ENCODE assay signal across 10 cellular contexts in the genomic region with DNA sequence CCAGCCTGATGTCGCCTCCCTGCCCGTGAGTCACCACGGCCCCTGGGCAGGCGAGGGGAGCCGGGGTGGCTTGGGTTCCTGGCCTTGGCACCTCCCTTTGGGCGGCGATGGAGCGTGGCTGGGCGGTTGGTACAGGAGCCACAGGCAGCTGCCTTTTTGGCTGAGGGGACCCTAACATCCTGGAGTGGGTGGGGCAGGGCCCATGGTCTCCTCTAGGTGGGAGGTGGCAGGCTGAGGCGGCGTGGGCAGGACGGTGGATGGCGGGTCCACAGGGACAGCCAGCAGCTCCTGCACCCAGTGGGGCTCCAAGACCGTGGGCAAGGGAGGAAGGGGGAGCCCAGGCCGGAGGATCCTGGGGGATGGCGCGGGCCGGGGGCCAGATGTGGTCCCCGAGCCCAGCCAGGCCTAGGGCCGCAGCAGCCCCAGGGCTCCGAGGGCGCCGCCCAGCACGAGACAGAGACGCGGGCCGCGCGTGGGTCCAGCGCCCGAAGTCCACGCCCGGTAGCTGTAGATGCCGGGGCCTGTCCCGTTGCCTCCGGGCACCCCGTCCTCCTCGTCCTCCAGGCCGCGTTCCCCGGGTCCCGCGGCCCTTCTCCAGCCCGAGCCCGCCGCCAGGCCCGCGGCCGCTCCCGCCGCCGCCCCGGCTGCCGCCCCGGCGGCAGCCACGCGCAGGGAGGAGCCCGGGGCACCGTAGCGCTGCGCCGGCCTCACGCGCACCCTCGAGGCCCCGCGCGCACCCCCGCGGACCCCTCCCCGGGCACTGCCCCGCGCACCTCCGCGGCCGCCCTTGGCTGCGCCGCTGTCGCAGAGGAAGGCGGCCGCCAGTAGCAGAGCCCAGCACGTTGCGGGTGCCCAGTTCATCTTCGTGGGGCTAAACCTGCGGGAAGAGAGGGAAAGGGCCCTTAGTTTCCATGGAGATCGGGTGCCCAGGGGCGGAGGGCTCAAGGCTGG. TPM values are rescaled to one million over a fixed set of nuclear protein-coding genes. Genes with fewer than 3 reads are reported as not detected.
DNase-seq lines count a peak whose midpoint lies in the region; ATAC-seq lines count a peak whose summit lies in the region.
"Had no signal": no experiment of that assay in that cellular context is flagged by ENCODE, and none has a peak within 500 bp of the region (broad histone marks: within the 10 kb centered on the region; RNA-seq: fewer than 3 reads in every experiment).

No MANE protein-coding gene starts in this region.

- ATAC-seq in naive thymus-derived CD8-positive, alpha-beta T cell = peak; percentile 54 to 62
- ATAC-seq in GM21423 (IDR thresholded peaks at IDR 0.05; ENCODE audit: unreplicated experiment) = no peak
- ATAC-seq in GM21825 (IDR thresholded peaks at IDR 0.05; ENCODE audit: unreplicated experiment) = no peak
- no peak for ATAC-seq in HG02885 (IDR thresholded peaks at IDR 0.05; ENCODE audit: poor library complexity, unreplicated experiment)

- H3K27ac ChIP-seq in BLaER1 = no peak overlapping the region
- H3K27ac ChIP-seq in HUES48 (ENCODE audit: low read depth, low read length) = no peak overlapping the region
- H3K27ac ChIP-seq in ectodermal cell (ENCODE audit: insufficient read depth, low read depth, low read length, poor library complexity, severe bottlenecking) = no peak overlapping the region

- peak overlapping the region in 8 of 10 donors; percentile 22 to 83 (median 46) for H3K4me3 Mint-ChIP-seq in naive thymus-derived CD8-positive, alpha-beta T cell

- peaks cover 31% of the 10 kb centered on the region for H3K36me3 ChIP-seq in BLaER1
- peaks cover 23% of the 10 kb centered on the region for H3K36me3 ChIP-seq in HUES48 (ENCODE audit: control insufficient read depth, insufficient read depth, low read length)
- H3K36me3 ChIP-seq in ectodermal cell (ENCODE audit: control insufficient read depth, insufficient read depth, low read length) = peaks cover 6% of the 10 kb centered on the region

- H4K20me1 ChIP-seq in BLaER1 = peaks cover 56% of the 10 kb centered on the region

- H3K9me3 ChIP-seq in BLaER1 = no peaks in the 10 kb centered on the region
- no peaks in the 10 kb centered on the region for H3K9me3 ChIP-seq in HUES48 (ENCODE audit: control insufficient read depth, insufficient read depth, low read length)
- H3K9me3 ChIP-seq in ectodermal cell (ENCODE audit: control insufficient read depth, low read length) = no peaks in the 10 kb centered on the region

- peak overlapping the region; percentile 84 for H3K4me2 ChIP-seq in BLaER1

- peaks cover 0 to 2% (median 0%) of the 10 kb centered on the region in 5 donors for H3K27me3 Mint-ChIP-seq in naive thymus-derived CD8-positive, alpha-beta T cell

- H3K9ac ChIP-seq in BLaER1 (peak overlapping the region; percentile 17; the same call in 1 of the 2 replicates), HUES48 (ENCODE audit: low read depth, low read length) (no peak overlapping the region)

- 26 to 27% methylated on average over 88 of the region's 88 CpGs for WGBS in ectodermal cell, 2 experiments

- no peak overlapping the region for H3K27ac Mint-ChIP-seq in naive thymus-derived CD8-positive, alpha-beta T cell

- POLR2A ChIA-PET in naive thymus-derived CD8-positive, alpha-beta T cell (lab: Charles Lee) = no interaction called here

- DNase-seq in naive thymus-derived CD8-positive, alpha-beta T cell = no peak
- no peak for DNase-seq in COLO668 (lab: John Stamatoyannopoulos, UW; ENCODE audit: unreplicated experiment)
- DNase-seq: GDM1 had no signal

- H3K4me3 ChIP-seq in BLaER1 (peak overlapping the region; percentile 60), HUES48 (ENCODE audit: low read depth, low read length) (peak overlapping the region; percentile 41; the same call in 1 of the 2 replicates), ectodermal cell (ENCODE audit: insufficient read depth, low read depth, low read length) (peak overlapping the region; percentile 10)

- H3K4me1 Mint-ChIP-seq in naive thymus-derived CD8-positive, alpha-beta T cell = peaks cover 2 to 9% (median 4%) of the 10 kb centered on the region in 4 donors

- H3K27me3 ChIP-seq in BLaER1 (peaks cover 38% of the 10 kb centered on the region), HUES48 (ENCODE audit: control insufficient read depth, insufficient read depth, low read length) (peaks cover 14% of the 10 kb centered on the region), ectodermal cell (ENCODE audit: control insufficient read depth, insufficient read depth, low read length, poor library complexity, severe bottlenecking) (peaks cover 21% of the 10 kb centered on the region)

- H3K9me3 Mint-ChIP-seq in naive thymus-derived CD8-positive, alpha-beta T cell = peaks cover 0 to under 1% (median 0%) of the 10 kb centered on the region in 9 donors

- H3K36me3 Mint-ChIP-seq in naive thymus-derived CD8-positive, alpha-beta T cell = peaks cover 0 to 14% (median 0%) of the 10 kb centered on the region in 3 donors

- H3K4me1 ChIP-seq in BLaER1 (peaks cover 14% of the 10 kb centered on the region), HUES48 (ENCODE audit: control insufficient read depth, insufficient read depth, low read length) (no peaks in the 10 kb centered on the region), ectodermal cell (ENCODE audit: control insufficient read depth, insufficient read depth, low read length) (no peaks in the 10 kb centered on the region)

RNA-seq across cellular contexts. Expression of a gene that starts 1.3 kb away (rescaled TPM):
- 0.41 TPM for polyA plus RNA-seq in ectodermal cell (2013, experiment 1 of 4)
- polyA plus RNA-seq in ectodermal cell (2013, experiment 2 of 4) = 0.53 TPM
- polyA plus RNA-seq in ectodermal cell (2013, experiment 3 of 4) = 0.59 TPM
- 0.73 TPM for polyA plus RNA-seq in ectodermal cell (2013, experiment 4 of 4)
- total RNA-seq in naive thymus-derived CD8-positive, alpha-beta T cell = not detected
- under 1 TPM; 0.06 to 0.39 (median 0.28) TPM for polyA plus RNA-seq in naive thymus-derived CD8-positive, alpha-beta T cell
- total RNA-seq: T-helper 2 cell treated with Interferon-gamma antibody and Interleukin-4, amounts not matched to agents 100 ng/mL and 5 ng/mL, for 36 hours had no signal

RNA-seq across cellular contexts. Expression of a gene that starts 29.1 kb away (rescaled TPM):
- 63.2 TPM for polyA plus RNA-seq in ectodermal cell (2013, experiment 1 of 4)
- 56.9 TPM for polyA plus RNA-seq in ectodermal cell (2013, experiment 2 of 4)
- 35.0 TPM for polyA plus RNA-seq in ectodermal cell (2013, experiment 3 of 4)
- 40.0 TPM for polyA plus RNA-seq in ectodermal cell (2013, experiment 4 of 4)
- 10 to 100 TPM; 62.4 to 67.9 TPM for total RNA-seq in naive thymus-derived CD8-positive, alpha-beta T cell
- polyA plus RNA-seq in naive thymus-derived CD8-positive, alpha-beta T cell = 10 to 100 TPM; 19.4 to 37.9 (median 28.5) TPM

RNA-seq across cellular contexts. Expression of a gene that starts 30.6 kb away (rescaled TPM):
- polyA plus RNA-seq in ectodermal cell (2013, experiment 1 of 4) = 1.1 TPM
- polyA plus RNA-seq in ectodermal cell (2013, experiment 2 of 4) = 1.3 TPM
- 0.75 TPM for polyA plus RNA-seq in ectodermal cell (2013, experiment 3 of 4)
- 1.1 TPM for polyA plus RNA-seq in ectodermal cell (2013, experiment 4 of 4)
- total RNA-seq in naive thymus-derived CD8-positive, alpha-beta T cell = 1 to 10 TPM; 3.8 to 4.2 TPM
- under 1 TPM in 1 of 3 donors, not detected in 2; 0.04 TPM for polyA plus RNA-seq in naive thymus-derived CD8-positive, alpha-beta T cell

RNA-seq across cellular contexts. Expression of a gene that starts 44.0 kb away (rescaled TPM):
- polyA plus RNA-seq in ectodermal cell (2013, experiment 1 of 4) = 7.3 TPM
- 5.7 TPM for polyA plus RNA-seq in ectodermal cell (2013, experiment 2 of 4)
- 5.8 TPM for polyA plus RNA-seq in ectodermal cell (2013, experiment 3 of 4)
- 7.4 TPM for polyA plus RNA-seq in ectodermal cell (2013, experiment 4 of 4)
- 10 to 100 TPM; 11.3 to 11.9 TPM for total RNA-seq in naive thymus-derived CD8-positive, alpha-beta T cell
- 10 to 100 TPM; 10.9 to 15.6 (median 11.9) TPM for polyA plus RNA-seq in naive thymus-derived CD8-positive, alpha-beta T cell

RNA-seq across cellular contexts. Expression of a gene that starts 49.9 kb away (rescaled TPM):
- polyA plus RNA-seq in ectodermal cell (2013, experiment 1 of 4) = 111 TPM
- polyA plus RNA-seq in ectodermal cell (2013, experiment 2 of 4) = 119 TPM
- polyA plus RNA-seq in ectodermal cell (2013, experiment 3 of 4) = 96.3 TPM
- polyA plus RNA-seq in ectodermal cell (2013, experiment 4 of 4) = 103 TPM
- total RNA-seq in naive thymus-derived CD8-positive, alpha-beta T cell = 10 to 100 TPM; 28.3 to 29.2 TPM
- 100 to 1,000 TPM; 103 to 110 (median 104) TPM for polyA plus RNA-seq in naive thymus-derived CD8-positive, alpha-beta T cell

Comparison
In these comparisons a context has a peak if more than half of its experiments do, and no peak if none do; other contexts are left out.
1. H3K4me3 ChIP-seq: peak in every context shown above with its lines; median percentile 60 in BLaER1; 41 in HUES48; 10 in ectodermal cell.
2. ATAC-seq: peak in naive thymus-derived CD8-positive, alpha-beta T cell (2 of 2); none in GM21423 (single experiment), GM21825 (single experiment) and HG02885 (single experiment).